Comparison of ENCODE assay signal across 8 cellular contexts in genomic region chr7:30026229-30027064, GRCh38. TPM values are rescaled to one million over a fixed set of nuclear protein-coding genes. Genes with fewer than 3 reads are reported as not detected.
DNase-seq lines count a peak whose midpoint lies in the region; ATAC-seq lines count a peak whose summit lies in the region.

FKBP14 (minus strand) TSS chr7:30026702; CDS start chr7:30026508, 194 bp downstream.

- peak within 1 kb of the TSS; percentile 66 for H3K27ac ChIP-seq in BLaER1

- H3K9me3 ChIP-seq in BLaER1 = no peaks in the 10 kb centered on the region

- H3K4me2 ChIP-seq in BLaER1 = peak within 1 kb of the TSS; percentile 88

- H3K27me3 Mint-ChIP-seq in activated CD4-positive, alpha-beta T cell treated with anti-CD3 and anti-CD28 coated beads, Interleukin-2, amount 10 ng/mL, durations not matched to agents 7 days and 5 days = no peaks in the 10 kb centered on the region

- peaks cover 56% of the 10 kb centered on the region for H3K4me1 ChIP-seq in BLaER1

- POLR2A ChIA-PET in activated CD4-positive, alpha-beta T cell treated with anti-CD3 and anti-CD28 coated beads, Interleukin-2, amount 10 ng/mL, durations not matched to agents 7 days and 5 days (lab: Charles Lee) = no interaction called here

- CTCF ChIA-PET in activated CD4-positive, alpha-beta T cell treated with anti-CD3 and anti-CD28 coated beads, Interleukin-2, amount 10 ng/mL, durations not matched to agents 7 days and 5 days (lab: Charles Lee) = interaction anchor here (1.4 kb wide), 1 partner anchor 35 kb away, joined by 3 read pairs; no protein-coding TSS in a partner anchor

- no peaks in the 10 kb centered on the region for H3K9me3 Mint-ChIP-seq in activated CD4-positive, alpha-beta T cell treated with anti-CD3 and anti-CD28 coated beads, Interleukin-2, amount 10 ng/mL, durations not matched to agents 7 days and 5 days

- H3K27ac Mint-ChIP-seq in activated CD4-positive, alpha-beta T cell treated with anti-CD3 and anti-CD28 coated beads, Interleukin-2, amount 10 ng/mL, durations not matched to agents 7 days and 5 days = peak within 1 kb of the TSS; percentile 84

- intact Hi-C loops in left colon (cut with DNase I, micrococcal nuclease) = no loop called here

- peak within 1 kb of the TSS; percentile 92 for H3K4me3 ChIP-seq in BLaER1

- H3K4me1 Mint-ChIP-seq in activated CD4-positive, alpha-beta T cell treated with anti-CD3 and anti-CD28 coated beads, Interleukin-2, amount 10 ng/mL, durations not matched to agents 7 days and 5 days = peaks cover 34% of the 10 kb centered on the region

- peaks cover 3% of the 10 kb centered on the region; the same call in 1 of the 2 replicates for H3K36me3 ChIP-seq in BLaER1

- H3K27me3 ChIP-seq in BLaER1 = no peaks in the 10 kb centered on the region

- DNase-seq in GM19240 (ENCODE audit: insufficient read length, low spot score) (peak; percentile 75), NCI-H524 (lab: John Stamatoyannopoulos, UW) (peak; percentile 96 to 99), dedifferentiated amniotic fluid mesenchymal stem cell (ENCODE audit: extremely low spot score) (peak; percentile 99), left colon (peak; percentile 95 to 99)
- DNase-seq in activated CD4-positive, alpha-beta T cell treated with anti-CD3 and anti-CD28 coated beads, Interleukin-2, amount 10 ng/mL, durations not matched to agents 7 days and 5 days = peak; percentile 95
- DNase-seq in stimulated activated CD4-positive, alpha-beta T cell treated with anti-CD3 and anti-CD28 coated beads, Interleukin-1b, Interleukin-23, amount 100 ng/mL, for 4 hours (ENCODE audit: low read depth in 2 of 2) = peak; percentile 74 to 86

- H3K36me3 Mint-ChIP-seq in activated CD4-positive, alpha-beta T cell treated with anti-CD3 and anti-CD28 coated beads, Interleukin-2, amount 10 ng/mL, durations not matched to agents 7 days and 5 days (ENCODE audit: low read depth) = peaks cover 1% of the 10 kb centered on the region

- no peak within 1 kb of the TSS for H3K4me3 Mint-ChIP-seq in activated CD4-positive, alpha-beta T cell treated with anti-CD3 and anti-CD28 coated beads, Interleukin-2, amount 10 ng/mL, durations not matched to agents 7 days and 5 days

- peak within 1 kb of the TSS; percentile 86 for H3K9ac ChIP-seq in BLaER1

- ATAC-seq in HG03457 (IDR thresholded peaks at IDR 0.05; ENCODE audit: unreplicated experiment) = peak; percentile 72
- peak; percentile 84 for ATAC-seq in left colon

- H4K20me1 ChIP-seq in BLaER1 = peaks cover 24% of the 10 kb centered on the region

RNA-seq across cellular contexts. Expression of gene FKBP14, which starts in this region (rescaled TPM):
- 1 to 10 TPM; 3.0 to 4.1 TPM for total RNA-seq in activated CD4-positive, alpha-beta T cell treated with anti-CD3 and anti-CD28 coated beads, Interleukin-2, amount 10 ng/mL, durations not matched to agents 7 days and 5 days
- 10 to 100 TPM in 1 of 2 donors, 1 to 10 TPM in 1; 8.8 to 10.3 TPM for total RNA-seq in left colon

Comparison
In these comparisons a context has a peak if more than half of its experiments do, and no peak if none do; other contexts are left out.
1. Peak in every context shown above with its lines: DNase-seq, ATAC-seq, H3K4me3 ChIP-seq and H3K27ac ChIP-seq.